Comparison of ENCODE assay signal across 18 cellular contexts in genomic region chr5:179125789-179126505, GRCh38.
"Had no signal": no experiment of that assay in that cellular context is flagged by ENCODE, and none has a peak within 500 bp of the region (broad histone marks: within the 10 kb centered on the region; RNA-seq: fewer than 3 reads in every experiment).

No MANE protein-coding gene starts in this region.

- ATAC-seq: activated T-helper 17 cell treated with anti-CD3 and anti-CD28 coated beads, Interleukin-2, amount 50 U/mL, for 72 hours; right lobe of liver; stimulated activated naive CD8-positive, alpha-beta T cell treated with anti-CD3 and anti-CD28 coated beads, Interleukin-15, amount 100 ng/mL, for 72 hours; T-cell had no signal

- H3K9ac ChIP-seq: SK-N-SH had no signal

- H3K36me3 ChIP-seq: right lobe of liver, thoracic aorta had no signal

- H3K27me3 Mint-ChIP-seq: activated B cell treated with CpG ODN at 0.5 μM for 24 hours; activated naive CD4-positive, alpha-beta T cell treated with anti-CD3 and anti-CD28 coated beads, Interleukin-2, amount 50 U/mL, for 24 hours; activated T-helper 17 cell treated with anti-CD3 and anti-CD28 coated beads, Interleukin-2, amount 50 U/mL, for 72 hours; stimulated activated naive CD8-positive, alpha-beta T cell treated with anti-CD3 and anti-CD28 coated beads, Interleukin-15, amount 100 ng/mL, for 72 hours had no signal

- H3K27ac Mint-ChIP-seq: activated B cell treated with CpG ODN at 0.5 μM for 24 hours; activated naive CD4-positive, alpha-beta T cell treated with anti-CD3 and anti-CD28 coated beads, Interleukin-2, amount 50 U/mL, for 24 hours; activated T-helper 17 cell treated with anti-CD3 and anti-CD28 coated beads, Interleukin-2, amount 50 U/mL, for 72 hours; T-cell had no signal

- H3K4me1 ChIP-seq: ascending aorta, esophagus muscularis mucosa, right lobe of liver had no signal

- H3K27ac ChIP-seq: ascending aorta, esophagus muscularis mucosa, right lobe of liver, thoracic aorta had no signal

- H3K9me3 ChIP-seq: right lobe of liver, SK-N-SH, thoracic aorta had no signal

- H3K9me3 Mint-ChIP-seq: activated B cell treated with CpG ODN at 0.5 μM for 24 hours; activated naive CD4-positive, alpha-beta T cell treated with anti-CD3 and anti-CD28 coated beads, Interleukin-2, amount 50 U/mL, for 24 hours; activated T-helper 17 cell treated with anti-CD3 and anti-CD28 coated beads, Interleukin-2, amount 50 U/mL, for 72 hours; stimulated activated naive CD8-positive, alpha-beta T cell treated with anti-CD3 and anti-CD28 coated beads, Interleukin-15, amount 100 ng/mL, for 72 hours; T-cell had no signal

- H3K4me2 ChIP-seq: SK-N-SH had no signal

- H3K27me3 ChIP-seq: ascending aorta, esophagus muscularis mucosa, right lobe of liver had no signal

- H3K4me1 Mint-ChIP-seq: activated B cell treated with CpG ODN at 0.5 μM for 24 hours; activated naive CD4-positive, alpha-beta T cell treated with anti-CD3 and anti-CD28 coated beads, Interleukin-2, amount 50 U/mL, for 24 hours; activated T-helper 17 cell treated with anti-CD3 and anti-CD28 coated beads, Interleukin-2, amount 50 U/mL, for 72 hours; stimulated activated naive CD8-positive, alpha-beta T cell treated with anti-CD3 and anti-CD28 coated beads, Interleukin-15, amount 100 ng/mL, for 72 hours; T-cell had no signal

- H3K4me3 Mint-ChIP-seq: activated B cell treated with CpG ODN at 0.5 μM for 24 hours; activated naive CD4-positive, alpha-beta T cell treated with anti-CD3 and anti-CD28 coated beads, Interleukin-2, amount 50 U/mL, for 24 hours; activated T-helper 17 cell treated with anti-CD3 and anti-CD28 coated beads, Interleukin-2, amount 50 U/mL, for 72 hours; stimulated activated naive CD8-positive, alpha-beta T cell treated with anti-CD3 and anti-CD28 coated beads, Interleukin-15, amount 100 ng/mL, for 72 hours; T-cell had no signal

- DNase-seq: activated B cell treated with CpG ODN at 0.5 μM for 24 hours; activated CD4-positive, alpha-beta T cell treated with anti-CD3 and anti-CD28 coated beads for 48 hours; activated T-cell treated with anti-CD3 and anti-CD28 coated beads for 4 hours; cerebellar nuclear complex; effector CD8-positive, alpha-beta T cell; SHP77 treated with DMSO at 0.1 percent for 48 hours; SK-N-SH; small intestine; stimulated activated CD4-positive, alpha-beta T cell treated with anti-CD3 and anti-CD28 coated beads, Interleukin-4, amount 100 ng/mL, for 1 hour; T-cell; T-helper 9 cell had no signal

- H3K4me3 ChIP-seq: ascending aorta, esophagus muscularis mucosa, right lobe of liver, thoracic aorta had no signal

- H3K36me3 Mint-ChIP-seq: activated naive CD4-positive, alpha-beta T cell treated with anti-CD3 and anti-CD28 coated beads, Interleukin-2, amount 50 U/mL, for 24 hours; T-cell had no signal
